Comparison of ENCODE assay signal across 1 cellular context in the genomic region with DNA sequence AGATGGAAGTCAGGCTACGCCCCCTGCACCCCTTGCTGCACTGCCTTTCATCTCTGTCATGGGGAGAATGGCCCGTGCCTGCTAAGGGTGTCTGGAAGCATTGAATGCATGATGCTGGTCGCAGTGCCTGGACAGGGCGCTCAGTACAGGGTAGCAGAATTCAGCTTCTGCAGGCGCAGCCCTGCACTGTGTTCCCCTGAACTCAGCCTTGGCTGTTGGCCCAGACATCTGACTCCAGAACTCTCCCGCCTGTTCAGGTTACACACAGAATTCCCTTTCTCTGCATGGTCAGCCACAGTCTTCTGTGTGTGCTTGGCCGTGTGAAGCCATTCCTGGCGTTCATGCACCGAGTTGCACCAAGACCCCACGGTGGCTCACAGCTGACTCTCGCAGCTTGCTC.
TF ChIP-seq lines count a peak whose summit lies in the region.

No MANE protein-coding gene starts in this region.

TF ChIP-seq in HepG2, 621 proteins besides CTCF, POLR2A, EP300 and RAD21:
- TF ChIP-seq, protein P1, sequence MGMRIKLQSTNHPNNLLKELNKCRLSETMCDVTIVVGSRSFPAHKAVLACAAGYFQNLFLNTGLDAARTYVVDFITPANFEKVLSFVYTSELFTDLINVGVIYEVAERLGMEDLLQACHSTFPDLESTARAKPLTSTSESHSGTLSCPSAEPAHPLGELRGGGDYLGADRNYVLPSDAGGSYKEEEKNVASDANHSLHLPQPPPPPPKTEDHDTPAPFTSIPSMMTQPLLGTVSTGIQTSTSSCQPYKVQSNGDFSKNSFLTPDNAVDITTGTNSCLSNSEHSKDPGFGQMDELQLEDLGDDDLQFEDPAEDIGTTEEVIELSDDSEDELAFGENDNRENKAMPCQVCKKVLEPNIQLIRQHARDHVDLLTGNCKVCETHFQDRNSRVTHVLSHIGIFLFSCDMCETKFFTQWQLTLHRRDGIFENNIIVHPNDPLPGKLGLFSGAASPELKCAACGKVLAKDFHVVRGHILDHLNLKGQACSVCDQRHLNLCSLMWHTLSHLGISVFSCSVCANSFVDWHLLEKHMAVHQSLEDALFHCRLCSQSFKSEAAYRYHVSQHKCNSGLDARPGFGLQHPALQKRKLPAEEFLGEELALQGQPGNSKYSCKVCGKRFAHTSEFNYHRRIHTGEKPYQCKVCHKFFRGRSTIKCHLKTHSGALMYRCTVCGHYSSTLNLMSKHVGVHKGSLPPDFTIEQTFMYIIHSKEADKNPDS (CRISPR knock-in tag; IDR thresholded peaks at IDR 0.05): no peak
- TF ChIP-seq, protein P2, sequence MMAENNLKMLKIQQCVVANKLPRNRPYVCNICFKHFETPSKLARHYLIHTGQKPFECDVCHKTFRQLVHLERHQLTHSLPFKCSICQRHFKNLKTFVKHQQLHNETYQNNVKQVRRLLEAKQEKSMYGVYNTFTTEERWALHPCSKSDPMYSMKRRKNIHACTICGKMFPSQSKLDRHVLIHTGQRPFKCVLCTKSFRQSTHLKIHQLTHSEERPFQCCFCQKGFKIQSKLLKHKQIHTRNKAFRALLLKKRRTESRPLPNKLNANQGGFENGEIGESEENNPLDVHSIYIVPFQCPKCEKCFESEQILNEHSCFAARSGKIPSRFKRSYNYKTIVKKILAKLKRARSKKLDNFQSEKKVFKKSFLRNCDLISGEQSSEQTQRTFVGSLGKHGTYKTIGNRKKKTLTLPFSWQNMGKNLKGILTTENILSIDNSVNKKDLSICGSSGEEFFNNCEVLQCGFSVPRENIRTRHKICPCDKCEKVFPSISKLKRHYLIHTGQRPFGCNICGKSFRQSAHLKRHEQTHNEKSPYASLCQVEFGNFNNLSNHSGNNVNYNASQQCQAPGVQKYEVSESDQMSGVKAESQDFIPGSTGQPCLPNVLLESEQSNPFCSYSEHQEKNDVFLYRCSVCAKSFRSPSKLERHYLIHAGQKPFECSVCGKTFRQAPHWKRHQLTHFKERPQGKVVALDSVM (CRISPR knock-in tag; IDR thresholded peaks at IDR 0.05): no peak
TF ChIP-seq in HepG2: peak in this region for 0.
